In the genomic region with DNA sequence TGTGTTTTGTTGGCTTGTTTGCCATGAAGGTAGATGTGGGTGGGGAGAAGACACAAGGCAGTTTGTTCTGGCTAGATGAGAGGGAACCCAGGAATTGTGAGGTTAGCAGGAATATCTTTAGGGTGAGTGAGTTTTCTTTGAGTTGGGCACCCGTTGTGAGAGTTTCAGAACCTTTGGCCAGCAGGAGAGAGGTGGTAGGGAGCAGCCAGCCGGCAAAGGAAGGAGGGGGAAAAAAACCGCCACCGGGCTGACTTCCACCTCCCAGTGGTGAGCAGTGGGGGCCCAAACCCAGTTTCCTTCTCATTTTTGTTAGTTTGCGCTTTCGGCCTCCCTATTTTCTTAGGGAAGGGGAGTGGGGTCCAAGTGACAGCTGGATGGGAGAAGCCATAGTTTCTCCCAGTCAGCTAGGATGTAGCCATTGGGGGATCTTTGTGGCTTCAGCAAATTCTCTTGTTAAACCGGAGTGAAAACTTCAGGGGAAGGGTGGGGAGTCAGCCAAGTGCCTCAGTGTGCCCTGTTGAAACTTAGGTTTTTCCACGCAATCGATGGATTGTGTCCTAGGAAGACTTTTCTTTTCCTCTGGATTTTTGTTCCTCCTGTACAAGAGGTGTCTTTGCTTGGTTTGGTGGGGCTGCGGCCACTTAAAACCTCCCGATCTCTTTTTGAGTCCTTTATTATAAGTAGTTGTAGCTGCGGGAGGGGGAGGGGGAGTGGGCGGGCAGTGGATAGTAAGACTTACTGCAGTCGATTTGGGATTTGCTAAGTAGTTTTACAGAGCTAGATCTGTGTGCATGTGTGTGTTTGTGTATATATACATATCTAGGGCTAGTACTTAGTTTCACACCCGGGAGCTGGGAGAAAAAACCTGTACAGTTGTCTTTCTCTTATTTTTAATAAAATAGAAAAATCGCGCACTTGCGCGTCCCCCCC, we compare ENCODE assay signal across 6 cellular contexts. TPM values are rescaled to one million over a fixed set of nuclear protein-coding genes. Genes with fewer than 3 reads are reported as not detected.
DNase-seq lines count a peak whose midpoint lies in the region; TF ChIP-seq lines count a peak whose summit lies in the region.

No MANE protein-coding gene starts in this region.

- peak; percentile 37 for DNase-seq in KG1 (lab: John Stamatoyannopoulos, UW)
- DNase-seq in dorsolateral prefrontal cortex = no peak
- no peak for DNase-seq in NCI-H1092 treated with DMSO at 0.1 percent for 48 hours (lab: John Stamatoyannopoulos, UW)
- DNase-seq in NCI-H1105 treated with DMSO at 0.1 percent for 48 hours (lab: John Stamatoyannopoulos, UW) = no peak

- peak overlapping the region; percentile 45 for H3K9ac ChIP-seq in rectal smooth muscle tissue (ENCODE audit: low read length)

- H3K27ac ChIP-seq in 22Rv1 (peak overlapping the region; percentile 97), dorsolateral prefrontal cortex (peak overlapping the region in 11 of 59 donors; percentile 1 to 94 (median 58)), rectal smooth muscle tissue (ENCODE audit: low read depth, low read length) (peak overlapping the region; percentile 93)

- H3K4me1 ChIP-seq in rectal smooth muscle tissue (ENCODE audit: control insufficient read depth, insufficient read depth, low read length) = peaks cover 14% of the 10 kb centered on the region

- no peaks in the 10 kb centered on the region for H3K36me3 ChIP-seq in rectal smooth muscle tissue (ENCODE audit: control insufficient read depth, insufficient read depth, low read length)

- peak overlapping the region; percentile 44 to 91 (median 75) for H3K4me3 ChIP-seq in dorsolateral prefrontal cortex
- peak overlapping the region; percentile 60 for H3K4me3 ChIP-seq in rectal smooth muscle tissue (ENCODE audit: low read length)

- H3K27me3 ChIP-seq in dorsolateral prefrontal cortex (no peaks in the 10 kb centered on the region), rectal smooth muscle tissue (ENCODE audit: control insufficient read depth, insufficient read depth, low read length) (no peaks in the 10 kb centered on the region)

- intact Hi-C loops in dorsolateral prefrontal cortex (cut with DNase I) = loop anchor here (5.0 to 10.0 kb wide), 3 partner anchors 46 to 142 kb away; a partner anchor contains a TSS

- 0 out of 2 replicates have a peak, but pooled peaks have one; percentile 7 for TF ChIP-seq CTCF in 22Rv1 (IDR thresholded peaks at IDR 0.05)
- TF ChIP-seq CTCF in dorsolateral prefrontal cortex (IDR thresholded peaks at IDR 0.05 in 54 of 56, conservative IDR thresholded peaks at IDR 0.05 in 2 of 56; ENCODE audit: low read depth in 1 of 56, partially characterized antibody in 56 of 56) = no peak

RNA-seq across cellular contexts. Expression of a gene that starts 1.1 kb away (rescaled TPM):
- 10 to 100 TPM; 19.4 to 39.6 (median 27.9) TPM for total RNA-seq in dorsolateral prefrontal cortex

RNA-seq across cellular contexts. Expression of a gene that starts 16.5 kb away (rescaled TPM):
- 1 to 10 TPM in 16 of 120 experiments, under 1 TPM in 35, not detected in 69; 0.41 to 2.6 (median 0.69) TPM for total RNA-seq in dorsolateral prefrontal cortex

RNA-seq across cellular contexts. Expression of a gene that starts 37.5 kb away (rescaled TPM):
- total RNA-seq in dorsolateral prefrontal cortex = 10 to 100 TPM; 19.3 to 37.9 (median 27.8) TPM

RNA-seq across cellular contexts. Expression of a gene that starts 42.5 kb away (rescaled TPM):
- total RNA-seq in dorsolateral prefrontal cortex = 100 to 1,000 TPM; 134 to 326 (median 235) TPM
